In the genomic region with DNA sequence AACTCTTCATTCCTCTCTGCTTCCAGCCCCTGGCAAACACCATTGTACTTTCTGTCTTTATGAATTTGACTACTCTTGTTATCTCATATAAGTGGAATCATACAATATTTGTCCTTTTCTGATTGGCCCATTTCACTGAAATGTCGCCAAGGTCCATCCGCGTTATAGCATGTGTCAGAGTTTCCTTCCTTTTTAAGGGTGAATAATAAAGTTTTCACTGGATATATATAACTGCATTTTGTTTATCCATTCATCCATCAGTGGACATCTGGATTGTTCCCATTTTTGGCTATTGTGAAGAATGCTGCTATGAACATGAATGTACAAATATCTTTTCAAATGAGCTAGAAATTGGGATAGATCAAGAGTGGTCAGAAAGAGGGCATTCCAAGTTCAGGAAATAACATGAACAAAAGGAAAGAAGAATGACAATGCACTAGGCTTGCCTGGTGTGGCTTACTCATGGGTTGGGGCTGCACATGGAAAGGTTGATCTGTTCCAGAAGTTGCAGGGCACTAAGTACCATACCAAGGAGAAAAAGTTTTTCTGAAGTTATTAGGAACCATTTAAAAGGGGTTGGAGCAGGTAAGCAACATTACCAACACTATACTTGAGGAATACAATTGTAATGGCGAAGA, we compare ENCODE assay signal across 19 cellular contexts.
"Had no signal": no experiment of that assay in that cellular context is flagged by ENCODE, and none has a peak within 500 bp of the region (broad histone marks: within the 10 kb centered on the region; RNA-seq: fewer than 3 reads in every experiment).

No MANE protein-coding gene starts in this region.

- H3K27ac ChIP-seq: coronary artery, esophagus squamous epithelium, heart right ventricle, neural progenitor cell, ovary, right lobe of liver, tibial artery, upper lobe of left lung, uterus had no signal

- H3K4me3 ChIP-seq: coronary artery, esophagus squamous epithelium, heart right ventricle, neural progenitor cell, ovary, right lobe of liver, tibial artery, upper lobe of left lung, uterus had no signal

- H3K36me3 ChIP-seq: esophagus squamous epithelium, heart right ventricle, neural progenitor cell, ovary, right lobe of liver, tibial artery, upper lobe of left lung, uterus had no signal

- H3K9me3 ChIP-seq: esophagus squamous epithelium, heart right ventricle, ovary, right lobe of liver, tibial artery, upper lobe of left lung, uterus had no signal

- H3K4me1 ChIP-seq: esophagus squamous epithelium, heart right ventricle, neural progenitor cell, right lobe of liver, tibial artery, upper lobe of left lung, uterus had no signal

- H3K27me3 ChIP-seq: esophagus squamous epithelium, neural progenitor cell, ovary, right lobe of liver, tibial artery, upper lobe of left lung, uterus had no signal

- DNase-seq: effector memory CD4-positive, alpha-beta T cell; esophagus squamous epithelium; heart right ventricle; hypothalamus; midbrain; nucleus accumbens; ovary; retina; right lobe of liver; stimulated activated CD4-positive, alpha-beta T cell treated with anti-CD3 and anti-CD28 coated beads, Interleukin-4, amount 100 ng/mL, for 1 hour; stimulated activated CD8-positive, alpha-beta memory T cell treated with anti-CD3 and anti-CD28 coated beads, Interleukin-4, amount 100 ng/mL, for 48 hours; tibial artery; upper lobe of left lung; uterus had no signal

- H3K9ac ChIP-seq: neural progenitor cell had no signal

- H3K4me2 ChIP-seq: neural progenitor cell had no signal

- ATAC-seq: heart right ventricle; left lobe of liver; natural killer cell treated with Interleukin-12 subunit alpha and Interleukin-12 subunit beta and Interleukin-15 and Interleukin-18, amount 100 ng/mL, for 72 hours; right lobe of liver; stimulated activated effector memory CD8-positive, alpha-beta T cell treated with anti-CD3 and anti-CD28 coated beads, Interleukin-12 subunit alpha, Interleukin-12 subunit beta, amount 100 ng/mL, for 72 hours had no signal
